Comparison of ENCODE assay signal across 20 cellular contexts in genomic region chr3:193861036-193861435, GRCh38.
DNase-seq lines count a peak whose midpoint lies in the region; ATAC-seq, FAIRE-seq and TF ChIP-seq lines count a peak whose summit lies in the region.
"Had no signal": no experiment of that assay in that cellular context is flagged by ENCODE, and none has a peak within 500 bp of the region (broad histone marks: within the 10 kb centered on the region; RNA-seq: fewer than 3 reads in every experiment).

No MANE protein-coding gene starts in this region.

- no peak for DNase-seq in Right ventricle myocardium superior
- DNase-seq in cardiac septum (ENCODE audit: low spot score): no peak
- DNase-seq in bronchial epithelial cell (ENCODE audit: low read depth): no peak
- DNase-seq in left ventricle myocardium superior: no peak
- no peak for DNase-seq in HFFc6
- DNase-seq in activated naive CD4-positive, alpha-beta T cell treated with anti-CD3 and anti-CD28 coated beads, Interleukin-2, amount 50 U/mL, for 16 hours: no peak
- no peak for DNase-seq in coronary artery (ENCODE audit: low spot score)
- DNase-seq: CD8-positive, alpha-beta T cell; COR-L47; DMS 273 treated with DMSO at 0.1 percent for 48 hours; DMS53; DND-41 had no signal

- peak; percentile 55 for FAIRE-seq in bronchial epithelial cell (lab: Jason Lieb, UNC)
- FAIRE-seq: G401.6, GM12892, GM18507 had no signal

- H3K27me3 Mint-ChIP-seq in HFFc6 (ENCODE audit: insufficient read depth): peaks cover 14% of the 10 kb centered on the region
- H3K27me3 Mint-ChIP-seq: B cell had no signal

- peak; percentile 69 for ATAC-seq in Right ventricle myocardium superior (ENCODE audit: poor library complexity)
- peak; percentile 77 for ATAC-seq in left ventricle myocardium superior
- ATAC-seq: CD8-positive, alpha-beta T cell had no signal

- TF ChIP-seq CTCF in bronchial epithelial cell (IDR thresholded peaks at IDR 0.05; ENCODE audit: insufficient read depth, low read length, severe bottlenecking) (no peak), HFFc6 (IDR thresholded peaks at IDR 0.05) (no peak), coronary artery (IDR thresholded peaks at IDR 0.05) (no peak)

- no peak overlapping the region for H3K4me3 Mint-ChIP-seq in HFFc6
- H3K4me3 Mint-ChIP-seq: B cell; CD8-positive, alpha-beta T cell had no signal

- no peaks in the 10 kb centered on the region for H3K36me3 Mint-ChIP-seq in HFFc6 (ENCODE audit: low read depth)
- H3K36me3 Mint-ChIP-seq: CD8-positive, alpha-beta T cell had no signal

- H3K27ac ChIP-seq in coronary artery: no peak overlapping the region
- H3K27ac ChIP-seq: BLaER1 treated with 17β-estradiol and CSF1 and Interleukin-3, amounts not matched to agents 10 nM and 100 nM; GM23248; HL-60 had no signal

- no peaks in the 10 kb centered on the region for H3K9me3 Mint-ChIP-seq in HFFc6
- H3K9me3 Mint-ChIP-seq: CD8-positive, alpha-beta T cell had no signal

- no peaks in the 10 kb centered on the region for H3K27me3 ChIP-seq in bronchial epithelial cell (ENCODE audit: control insufficient read depth, insufficient read depth, low read length)

- H3K4me3 ChIP-seq in bronchial epithelial cell (ENCODE audit: low read depth, low read length): no peak overlapping the region
- H3K4me3 ChIP-seq in coronary artery: no peak overlapping the region
- H3K4me3 ChIP-seq: BLaER1 treated with 17β-estradiol and CSF1 and Interleukin-3, amounts not matched to agents 10 nM and 100 nM; GM23248; HAP-1 had no signal

- peaks cover 13% of the 10 kb centered on the region for H3K4me1 Mint-ChIP-seq in HFFc6 (ENCODE audit: low read depth)

- intact Hi-C loops in Right ventricle myocardium superior (cut with DNase I): no loop called here
- intact Hi-C loops in cardiac septum (cut with DNase I): loop anchor here (2.0 to 5.0 kb wide), 2 partner anchors 28 to 141 kb away; no protein-coding TSS in a partner anchor
- intact Hi-C loops in left ventricle myocardium superior (cut with micrococcal nuclease): no loop called here

- no peak overlapping the region for H3K27ac Mint-ChIP-seq in HFFc6
- H3K27ac Mint-ChIP-seq: B cell; CD8-positive, alpha-beta T cell had no signal

- no peaks in the 10 kb centered on the region for H3K36me3 ChIP-seq in bronchial epithelial cell (ENCODE audit: control insufficient read depth, insufficient read depth, low read length)
- H3K36me3 ChIP-seq: BLaER1 treated with 17β-estradiol and CSF1 and Interleukin-3, amounts not matched to agents 10 nM and 100 nM; HAP-1 had no signal
